16 cellular contexts compared by ENCODE assay signal in the genomic region with DNA sequence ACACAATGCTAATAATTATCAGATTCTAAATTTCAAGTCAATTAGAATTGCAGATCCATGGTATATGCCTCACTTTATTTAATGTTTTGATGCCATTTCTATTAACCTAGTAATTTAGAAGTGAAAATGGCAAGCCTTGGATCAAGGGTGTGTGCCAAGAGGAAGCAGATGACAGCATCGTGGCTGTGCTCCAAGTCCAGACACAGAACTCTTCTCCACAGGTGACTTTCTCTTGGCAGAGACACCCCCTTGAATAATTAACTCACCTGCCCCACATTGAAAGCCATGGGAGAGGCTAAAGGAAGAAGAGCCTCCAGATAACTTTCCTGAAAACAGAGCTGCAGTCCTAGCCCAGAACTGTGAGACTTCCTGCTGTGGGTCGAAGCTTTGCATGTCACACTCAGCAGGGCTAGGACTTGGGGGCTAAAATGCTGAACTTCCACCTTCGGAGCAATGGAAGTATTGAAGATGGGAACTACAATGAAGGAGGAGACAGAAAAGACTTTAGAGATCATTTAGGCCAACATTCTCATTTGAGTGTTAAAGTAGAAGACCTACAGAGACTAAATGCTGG. TPM values are rescaled to one million over a fixed set of nuclear protein-coding genes. Genes with fewer than 3 reads are reported as not detected.
DNase-seq lines count a peak whose midpoint lies in the region; ATAC-seq and TF ChIP-seq lines count a peak whose summit lies in the region.
"Had no signal": no experiment of that assay in that cellular context is flagged by ENCODE, and none has a peak within 500 bp of the region (broad histone marks: within the 10 kb centered on the region; RNA-seq: fewer than 3 reads in every experiment).

No MANE protein-coding gene starts in this region.

- peak overlapping the region in 1 of 4 donors; percentile 14 for H3K27ac ChIP-seq in body of pancreas

- H3K4me3 ChIP-seq in body of pancreas (no peak overlapping the region), mucosa of descending colon (no peak overlapping the region), foreskin fibroblast (ENCODE audit: low read depth in 1 of 2, low read length in 2 of 2) (no peak overlapping the region)

- intact Hi-C loops in body of pancreas (cut with DNase I) (no loop called here), mucosa of descending colon (cut with DNase I, micrococcal nuclease) (no loop called here)

- H3K27me3 ChIP-seq in body of pancreas = no peaks in the 10 kb centered on the region

- ATAC-seq in body of pancreas = peak; percentile 59
- no peak for ATAC-seq in mucosa of descending colon
- ATAC-seq: Panc1 had no signal

- TF ChIP-seq CTCF in body of pancreas (IDR thresholded peaks at IDR 0.05) (no peak), mucosa of descending colon (IDR thresholded peaks at IDR 0.05) (no peak), foreskin fibroblast (IDR thresholded peaks at IDR 0.05; ENCODE audit: low read depth, low read length) (no peak), GM13977 (IDR thresholded peaks at IDR 0.05; ENCODE audit: extremely low read depth, insufficient read depth, missing control alignments) (no peak)

- TF ChIP-seq POLR2A in body of pancreas (IDR thresholded peaks at IDR 0.05) = no peak

- in situ Hi-C loops in GM13977 (cut with MboI; ENCODE audit: low pct_unique_long_range_greater_than_20kb, low sequenced_read_pairs, unreplicated experiment) = no loop called here

- H3K9me3 ChIP-seq in body of pancreas (no peaks in the 10 kb centered on the region), mucosa of descending colon (no peaks in the 10 kb centered on the region)
- H3K9me3 ChIP-seq: SK-N-SH had no signal

- 45 to 49% methylated on average over 3 of the region's 3 CpGs for WGBS in body of pancreas, 2 donors

- H3K36me3 ChIP-seq in body of pancreas (replicated peaks in 1 of 2; ENCODE audit: insufficient read depth in 1 of 2, low read depth in 2 of 2) = no peaks in the 10 kb centered on the region
- H3K36me3 ChIP-seq in mucosa of descending colon (ENCODE audit: low read depth) = no peaks in the 10 kb centered on the region

- H3K4me1 ChIP-seq in body of pancreas (no peaks in the 10 kb centered on the region), mucosa of descending colon (ENCODE audit: low read depth) (no peaks in the 10 kb centered on the region)

- DNase-seq in NCI-H345 (lab: John Stamatoyannopoulos, UW) (peak; percentile 56), NCI-H345 treated with DMSO at 0.1 percent for 48 hours (lab: John Stamatoyannopoulos, UW; ENCODE audit: unreplicated experiment) (no peak), body of pancreas (peak; percentile 23 to 61 (median 50)), midbrain (lab: John Stamatoyannopoulos, UW) (peak; percentile 21), middle frontal gyrus (ENCODE audit: extremely low spot score, low spot score) (no peak), mucosa of descending colon (no peak), foreskin fibroblast (no peak), GM13977 (ENCODE audit: low spot score) (no peak)
- DNase-seq: DMS153, H9, NCI-H1048, NCI-H187, NCI-H526 treated with DMSO at 0.1 percent for 48 hours, Right ventricle myocardium superior, SK-N-SH had no signal

RNA-seq across cellular contexts. Expression of a gene that starts 1.0 kb away (rescaled TPM):
- not detected for total RNA-seq in body of pancreas
- 1 to 10 TPM in 1 of 3 donors, not detected in 2; 1.1 TPM for total RNA-seq in mucosa of descending colon
- total RNA-seq: H9, Right ventricle myocardium superior had no signal

Comparison
In these comparisons a context has a peak if more than half of its experiments do, and no peak if none do; other contexts are left out.
1. DNase-seq: peak in NCI-H345 (single experiment), body of pancreas (4 of 4) and midbrain (single experiment); none in NCI-H345 treated with DMSO at 0.1 percent for 48 hours (single experiment), middle frontal gyrus (single experiment), mucosa of descending colon (0 of 3), foreskin fibroblast (0 of 2) and GM13977 (single experiment).